ENCODE assay signal across 1 cellular context in genomic region chr20:58888103-58888502, GRCh38.
TF ChIP-seq lines count a peak whose summit lies in the region.

No MANE protein-coding gene starts in this region.

TF ChIP-seq in HepG2, 621 proteins besides CTCF, POLR2A, EP300 and RAD21:
- TF ChIP-seq ZNF160 (CRISPR knock-in tag; IDR thresholded peaks at IDR 0.05) (no peak), ZNF609 (CRISPR knock-in tag; IDR thresholded peaks at IDR 0.05; ENCODE audit: borderline replicate concordance) (0 out of 2 replicates have a peak, but pooled peaks have one; percentile 3)
